In the genomic region with DNA sequence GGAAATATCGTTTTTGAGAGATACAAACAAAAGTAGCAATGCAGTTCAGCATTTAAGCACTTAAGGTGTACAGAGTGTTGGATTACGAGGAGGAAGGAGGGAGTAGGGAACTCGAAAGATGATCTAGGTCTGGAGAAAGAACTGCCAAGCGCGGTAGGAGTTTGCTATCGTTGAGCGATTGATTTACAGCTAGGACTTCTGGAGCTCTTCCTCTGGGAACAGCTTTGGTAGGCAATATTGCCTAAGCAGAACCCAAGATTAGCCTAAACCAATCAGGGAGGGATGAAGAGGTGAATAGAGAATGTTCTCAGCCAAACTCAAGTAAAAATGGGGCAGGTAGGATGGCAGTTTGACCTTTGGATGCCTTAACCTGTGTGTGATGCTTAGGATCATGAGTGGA, we compare ENCODE assay signal across 1 cellular context.
TF ChIP-seq lines count a peak whose summit lies in the region.

No MANE protein-coding gene starts in this region.

TF ChIP-seq in HepG2, 621 proteins besides CTCF, POLR2A, EP300 and RAD21:
- TF ChIP-seq ZNF564 (CRISPR knock-in tag; IDR thresholded peaks at IDR 0.05) (no peak), ZSCAN25 (CRISPR knock-in tag; IDR thresholded peaks at IDR 0.05) (0 out of 2 replicates have a peak, but pooled peaks have one; percentile 9), KAT7 (CRISPR knock-in tag; IDR thresholded peaks at IDR 0.05; ENCODE audit: borderline replicate concordance) (no peak)
